In the genomic region with DNA sequence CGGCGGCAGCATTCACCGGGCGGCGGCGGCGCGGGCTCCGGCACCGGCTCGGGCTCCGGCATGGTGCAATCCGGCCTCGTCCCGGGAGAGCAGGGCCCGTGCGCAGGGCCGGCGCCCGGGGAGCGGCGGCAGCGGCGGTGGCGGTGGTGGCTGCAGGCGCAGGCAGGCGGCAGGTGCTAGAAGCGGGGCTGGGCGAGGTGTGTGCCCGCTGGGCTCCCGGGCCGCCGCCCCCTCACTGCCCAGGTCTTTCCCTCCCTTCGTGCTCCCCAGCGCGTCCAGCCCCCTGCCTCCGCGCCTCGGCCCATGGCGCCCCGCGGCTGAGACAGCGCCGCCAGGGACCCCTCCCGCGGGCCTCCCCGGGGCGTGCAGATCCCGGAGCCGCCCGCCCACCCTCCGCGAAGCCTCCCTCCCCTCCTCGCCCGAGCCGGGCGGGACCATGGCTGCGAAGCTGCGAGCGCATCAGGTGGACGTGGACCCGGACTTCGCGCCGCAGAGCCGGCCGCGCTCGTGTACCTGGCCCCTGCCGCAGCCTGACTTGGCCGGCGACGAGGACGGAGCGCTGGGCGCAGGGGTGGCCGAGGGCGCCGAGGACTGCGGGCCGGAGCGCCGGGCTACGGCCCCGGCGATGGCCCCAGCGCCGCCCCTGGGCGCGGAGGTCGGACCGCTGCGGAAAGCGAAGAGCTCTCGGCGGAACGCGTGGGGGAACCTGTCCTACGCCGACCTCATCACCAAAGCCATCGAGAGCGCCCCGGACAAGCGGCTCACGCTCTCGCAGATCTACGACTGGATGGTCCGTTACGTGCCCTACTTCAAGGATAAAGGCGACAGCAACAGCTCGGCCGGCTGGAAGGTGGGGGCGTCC, we compare ENCODE assay signal across 1 cellular context.
TF ChIP-seq lines count a peak whose summit lies in the region.

No MANE protein-coding gene starts in this region.

TF ChIP-seq in K562, 482 proteins besides CTCF, POLR2A, EP300 and RAD21 (continued from another document and continues in another):
- no peak for TF ChIP-seq CHD7 (IDR thresholded peaks at IDR 0.05; ENCODE audit: low read depth, low read length)
- TF ChIP-seq BRCA1 (IDR thresholded peaks at IDR 0.05) = no peak
- TF ChIP-seq BRCA1 (CRISPR knock-in tag; IDR thresholded peaks at IDR 0.05) = peak; percentile 44; the same call in 1 of the 2 replicates
- no peak for TF ChIP-seq CLOCK (CRISPR knock-in tag; IDR thresholded peaks at IDR 0.05; ENCODE audit: borderline replicate concordance)
- no peak for TF ChIP-seq ZFP36 (IDR thresholded peaks at IDR 0.05; ENCODE audit: low read depth, low read length, partially characterized antibody)
- TF ChIP-seq ILK (tag; IDR thresholded peaks at IDR 0.05; ENCODE audit: borderline replicate concordance, low read depth) = no peak
- TF ChIP-seq BMI1 (IDR thresholded peaks at IDR 0.05; ENCODE audit: low read length) = no peak
- no peak for TF ChIP-seq HIVEP1 (CRISPR knock-in tag; IDR thresholded peaks at IDR 0.05)
- no peak for TF ChIP-seq DIDO1 (tag; IDR thresholded peaks at IDR 0.05; ENCODE audit: low read depth)
- no peak for TF ChIP-seq E4F1 (CRISPR knock-in tag; IDR thresholded peaks at IDR 0.05; ENCODE audit: borderline replicate concordance)
- no peak for TF ChIP-seq IFI16 (CRISPR knock-in tag; IDR thresholded peaks at IDR 0.05)
- no peak for TF ChIP-seq ESRRA (IDR thresholded peaks at IDR 0.05; ENCODE audit: borderline replicate concordance, low read depth)
- TF ChIP-seq PREB (CRISPR knock-in tag; IDR thresholded peaks at IDR 0.05) = no peak
- no peak for TF ChIP-seq RBFOX2 (IDR thresholded peaks at IDR 0.05; ENCODE audit: low read depth, low read length)
- TF ChIP-seq NCOA4 (IDR thresholded peaks at IDR 0.05; ENCODE audit: partially characterized antibody) = no peak
- no peak for TF ChIP-seq SRSF1 (IDR thresholded peaks at IDR 0.05; ENCODE audit: low read depth, low read length)
- TF ChIP-seq, protein P1, sequence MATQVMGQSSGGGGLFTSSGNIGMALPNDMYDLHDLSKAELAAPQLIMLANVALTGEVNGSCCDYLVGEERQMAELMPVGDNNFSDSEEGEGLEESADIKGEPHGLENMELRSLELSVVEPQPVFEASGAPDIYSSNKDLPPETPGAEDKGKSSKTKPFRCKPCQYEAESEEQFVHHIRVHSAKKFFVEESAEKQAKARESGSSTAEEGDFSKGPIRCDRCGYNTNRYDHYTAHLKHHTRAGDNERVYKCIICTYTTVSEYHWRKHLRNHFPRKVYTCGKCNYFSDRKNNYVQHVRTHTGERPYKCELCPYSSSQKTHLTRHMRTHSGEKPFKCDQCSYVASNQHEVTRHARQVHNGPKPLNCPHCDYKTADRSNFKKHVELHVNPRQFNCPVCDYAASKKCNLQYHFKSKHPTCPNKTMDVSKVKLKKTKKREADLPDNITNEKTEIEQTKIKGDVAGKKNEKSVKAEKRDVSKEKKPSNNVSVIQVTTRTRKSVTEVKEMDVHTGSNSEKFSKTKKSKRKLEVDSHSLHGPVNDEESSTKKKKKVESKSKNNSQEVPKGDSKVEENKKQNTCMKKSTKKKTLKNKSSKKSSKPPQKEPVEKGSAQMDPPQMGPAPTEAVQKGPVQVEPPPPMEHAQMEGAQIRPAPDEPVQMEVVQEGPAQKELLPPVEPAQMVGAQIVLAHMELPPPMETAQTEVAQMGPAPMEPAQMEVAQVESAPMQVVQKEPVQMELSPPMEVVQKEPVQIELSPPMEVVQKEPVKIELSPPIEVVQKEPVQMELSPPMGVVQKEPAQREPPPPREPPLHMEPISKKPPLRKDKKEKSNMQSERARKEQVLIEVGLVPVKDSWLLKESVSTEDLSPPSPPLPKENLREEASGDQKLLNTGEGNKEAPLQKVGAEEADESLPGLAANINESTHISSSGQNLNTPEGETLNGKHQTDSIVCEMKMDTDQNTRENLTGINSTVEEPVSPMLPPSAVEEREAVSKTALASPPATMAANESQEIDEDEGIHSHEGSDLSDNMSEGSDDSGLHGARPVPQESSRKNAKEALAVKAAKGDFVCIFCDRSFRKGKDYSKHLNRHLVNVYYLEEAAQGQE (CRISPR knock-in tag; IDR thresholded peaks at IDR 0.05; ENCODE audit: low read depth) = 0 out of 2 replicates have a peak, but pooled peaks have one; percentile 24
- no peak for TF ChIP-seq FOXP4 (CRISPR knock-in tag; IDR thresholded peaks at IDR 0.05; ENCODE audit: borderline replicate concordance)
- TF ChIP-seq SMAD2 (IDR thresholded peaks at IDR 0.05; ENCODE audit: low read depth, low read length) = no peak
- TF ChIP-seq MTA2 (IDR thresholded peaks at IDR 0.05; ENCODE audit: low read depth) = no peak
- peak; percentile 15 for TF ChIP-seq FIP1L1 (IDR thresholded peaks at IDR 0.05; ENCODE audit: low read depth, low read length, poor library complexity, severe bottlenecking)
- no peak for TF ChIP-seq RBM22 (IDR thresholded peaks at IDR 0.05; ENCODE audit: low read depth, low read length, poor library complexity, severe bottlenecking)
- TF ChIP-seq MXI1 (IDR thresholded peaks at IDR 0.05; ENCODE audit: low read depth, low read length) = no peak
- TF ChIP-seq RBM15 (IDR thresholded peaks at IDR 0.05; ENCODE audit: insufficient read depth, low read length) = no peak
- no peak for TF ChIP-seq NR2C1 (IDR thresholded peaks at IDR 0.05)
- TF ChIP-seq NR2C1 (tag; IDR thresholded peaks at IDR 0.05) = no peak
- no peak for TF ChIP-seq CHD4 (IDR thresholded peaks at IDR 0.05; ENCODE audit: insufficient read depth, insufficient replicate concordance, low read depth, low read length, poor library complexity, severe bottlenecking)
- TF ChIP-seq POLR3A (IDR thresholded peaks at IDR 0.05; ENCODE audit: borderline replicate concordance, extremely low read depth, insufficient read depth, insufficient read length) = no peak
- TF ChIP-seq CXXC5 (CRISPR knock-in tag; IDR thresholded peaks at IDR 0.05) = peak; percentile 39
